16 cellular contexts compared by ENCODE assay signal in the genomic region with DNA sequence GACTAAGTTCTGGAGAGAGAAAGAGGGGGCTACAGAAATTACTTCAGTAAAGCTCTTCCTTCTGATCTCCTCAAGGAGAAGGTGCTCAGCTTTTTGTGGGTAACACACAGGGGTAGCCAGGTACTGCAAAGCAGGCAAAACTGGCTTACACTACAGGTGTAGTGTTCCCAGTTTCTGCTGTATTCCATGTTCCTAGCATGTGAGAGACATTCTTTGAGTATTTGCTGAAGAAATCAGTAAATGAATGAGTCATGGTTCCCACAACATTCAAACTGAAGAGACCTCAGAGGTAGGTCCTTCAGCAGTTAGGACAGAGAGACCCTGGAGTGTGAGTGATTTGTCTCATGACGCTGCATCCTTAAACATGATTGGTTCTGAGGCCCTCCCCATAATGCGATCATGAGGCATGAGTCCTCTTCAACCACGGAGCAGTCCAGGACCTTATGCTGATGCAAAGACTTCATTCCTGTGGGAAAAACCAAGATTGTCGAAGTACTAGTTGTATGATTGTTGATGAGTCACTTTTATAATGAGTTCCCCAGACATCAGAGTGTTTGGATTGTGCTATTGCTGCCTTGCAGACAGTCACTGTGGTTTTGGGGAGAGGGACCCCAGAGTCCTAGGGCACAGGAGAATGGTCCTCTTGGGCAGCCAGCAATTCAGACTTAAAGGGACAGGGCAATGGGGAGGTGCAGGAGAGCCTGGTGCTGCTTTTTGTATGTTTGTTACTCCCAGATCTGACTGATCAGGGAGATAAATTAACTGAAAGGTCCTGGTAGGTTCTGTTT. TPM values are rescaled to one million over a fixed set of nuclear protein-coding genes. Genes with fewer than 3 reads are reported as not detected.
DNase-seq lines count a peak whose midpoint lies in the region; ATAC-seq and TF ChIP-seq lines count a peak whose summit lies in the region.
"Had no signal": no experiment of that assay in that cellular context is flagged by ENCODE, and none has a peak within 500 bp of the region (broad histone marks: within the 10 kb centered on the region; RNA-seq: fewer than 3 reads in every experiment).

No MANE protein-coding gene starts in this region.

- H3K4me3 ChIP-seq in astrocyte of the cerebellum (ENCODE audit: low read depth, low read length) (no peak overlapping the region), neuronal stem cell (ENCODE audit: low read length in 2 of 2) (no peak overlapping the region)
- H3K4me3 ChIP-seq: pancreas had no signal

- in situ Hi-C loops in astrocyte of the cerebellum (cut with HindIII; ENCODE audit: low sequenced_read_pairs) = no loop called here

- H3K27ac ChIP-seq in neuronal stem cell (replicated peaks; ENCODE audit: low read length) = no peak overlapping the region
- H3K27ac ChIP-seq: pancreas had no signal

- peak; percentile 34 for DNase-seq in AG08396 (ENCODE audit: low spot score)
- DNase-seq in HS-5 (ENCODE audit: low read depth) = peak; percentile 87
- peak; percentile 89 for DNase-seq in astrocyte of the cerebellum (ENCODE audit: low read depth)
- DNase-seq in kidney glomerular epithelial cell (lab: John Stamatoyannopoulos, UW) = peak; percentile 21
- DNase-seq in activated CD4-positive, alpha-beta T cell treated with anti-CD3 and anti-CD28 coated beads, Interleukin-2, amount 50 U/mL, for 48 hours = no peak
- DNase-seq in NCI-H748 treated with DMSO at 0.1 percent for 48 hours (lab: John Stamatoyannopoulos, UW) = no peak
- no peak for DNase-seq in neuronal stem cell (ENCODE audit: low spot score)
- DNase-seq: activated CD8-positive, alpha-beta T cell treated with anti-CD3 and anti-CD28 coated beads, Interleukin-2, amount 10 ng/mL, durations not matched to agents 7 days and 5 days; activated gamma-delta T cell treated with Interleukin-2 at 50 U/mL for 16 hours; DND-41; KBM-7; NCI-H526; pancreas; stimulated activated CD8-positive, alpha-beta memory T cell treated with anti-CD3 and anti-CD28 coated beads, Interleukin-4, amount 100 ng/mL, for 48 hours had no signal

- H3K79me1 ChIP-seq in neuronal stem cell (ENCODE audit: low read depth, low read length) = no peaks in the 10 kb centered on the region

- H2BK5ac ChIP-seq in neuronal stem cell (ENCODE audit: low read length) = no peak overlapping the region

- no peak overlapping the region for H3K4ac ChIP-seq in neuronal stem cell (ENCODE audit: low read length)

- H3K27me3 ChIP-seq in neuronal stem cell (ENCODE audit: control insufficient read depth in 3 of 3, insufficient read depth in 3 of 3, low read depth in 1 of 3, low read length in 3 of 3) = no peaks in the 10 kb centered on the region
- H3K27me3 ChIP-seq: pancreas had no signal

- no peaks in the 10 kb centered on the region for H3K4me1 ChIP-seq in neuronal stem cell (ENCODE audit: control insufficient read depth in 2 of 2, insufficient read depth in 1 of 2, low read depth in 1 of 2, low read length in 2 of 2)
- H3K4me1 ChIP-seq: pancreas had no signal

- no peaks in the 10 kb centered on the region for H3K9me3 ChIP-seq in neuronal stem cell (replicated peaks in 1 of 2; ENCODE audit: control insufficient read depth in 2 of 2, insufficient read depth in 1 of 2, low read depth in 1 of 2, low read length in 2 of 2)
- H3K9me3 ChIP-seq: pancreas had no signal

- no peak overlapping the region for H2BK12ac ChIP-seq in neuronal stem cell (ENCODE audit: low read length)

- H2AFZ ChIP-seq in neuronal stem cell (ENCODE audit: low read length) = no peak overlapping the region

- ATAC-seq in GM18907 (IDR thresholded peaks at IDR 0.05; ENCODE audit: unreplicated experiment) = no peak
- ATAC-seq: activated CD8-positive, alpha-beta T cell treated with anti-CD3 and anti-CD28 coated beads, Interleukin-2, amount 10 ng/mL, durations not matched to agents 7 days and 5 days; pancreas had no signal

- no peak overlapping the region for H2AK5ac ChIP-seq in neuronal stem cell (ENCODE audit: low read depth, low read length)

- no CpG with 5 or more reads among the region's 4 CpGs for whole genome bisulfite sequencing in neuronal stem cell (ENCODE audit: extremely low coverage in 2 of 2, insufficient read length in 2 of 2, insufficient replicate concordance in 1 of 2), 2 donors

- no peak overlapping the region for H3K14ac ChIP-seq in neuronal stem cell (ENCODE audit: low read length)

- H3K18ac ChIP-seq in neuronal stem cell (ENCODE audit: low read length) = no peak overlapping the region

- no peak overlapping the region for H2BK15ac ChIP-seq in neuronal stem cell (ENCODE audit: low read length)

- no peaks in the 10 kb centered on the region for H3K36me3 ChIP-seq in neuronal stem cell (replicated peaks in 1 of 2; ENCODE audit: control insufficient read depth in 2 of 2, insufficient read depth in 2 of 2, low read length in 2 of 2)
- H3K36me3 ChIP-seq: pancreas had no signal

- no peak overlapping the region for H3K23ac ChIP-seq in neuronal stem cell (ENCODE audit: low read depth, low read length, poor library complexity)

- no peak overlapping the region for H2BK120ac ChIP-seq in neuronal stem cell (ENCODE audit: low read depth, low read length)

- no peak overlapping the region for H3K4me2 ChIP-seq in neuronal stem cell (ENCODE audit: insufficient read depth, low read length, poor library complexity, severe bottlenecking)

- no peak for TF ChIP-seq CTCF in astrocyte of the cerebellum (IDR thresholded peaks at IDR 0.05; ENCODE audit: low read depth, low read length, missing control alignments)

- H3K9ac ChIP-seq in neuronal stem cell (ENCODE audit: low read depth, low read length, poor library complexity) = no peak overlapping the region

- no peak overlapping the region for H4K91ac ChIP-seq in neuronal stem cell (ENCODE audit: low read depth, low read length, poor library complexity)

- H4K8ac ChIP-seq in neuronal stem cell (ENCODE audit: low read depth, low read length) = no peak overlapping the region

RNA-seq across cellular contexts. Expression of gene OR10J4, which starts 2.7 kb away (rescaled TPM):
- polyA plus RNA-seq in neuronal stem cell (2013, experiment 1 of 2) = not detected
- not detected for polyA plus RNA-seq in neuronal stem cell (2013, experiment 2 of 2)
- polyA plus RNA-seq: esophagus, pancreas had no signal

RNA-seq across cellular contexts. Expression of gene OR10J1, which starts 10.3 kb away (rescaled TPM):
- polyA plus RNA-seq in neuronal stem cell (2013, experiment 1 of 2) = not detected
- polyA plus RNA-seq in neuronal stem cell (2013, experiment 2 of 2) = not detected
- polyA plus RNA-seq: esophagus, pancreas had no signal

Comparison
In these comparisons a context has a peak if more than half of its experiments do, and no peak if none do; other contexts are left out.
1. DNase-seq: peak in AG08396 (single experiment), HS-5 (single experiment), astrocyte of the cerebellum (single experiment) and kidney glomerular epithelial cell (single experiment); none in activated CD4-positive, alpha-beta T cell treated with anti-CD3 and anti-CD28 coated beads, Interleukin-2, amount 50 U/mL, for 48 hours (0 of 2), NCI-H748 treated with DMSO at 0.1 percent for 48 hours (single experiment) and neuronal stem cell (single experiment).